Comparison of ENCODE assay signal across 9 cellular contexts in the genomic region with DNA sequence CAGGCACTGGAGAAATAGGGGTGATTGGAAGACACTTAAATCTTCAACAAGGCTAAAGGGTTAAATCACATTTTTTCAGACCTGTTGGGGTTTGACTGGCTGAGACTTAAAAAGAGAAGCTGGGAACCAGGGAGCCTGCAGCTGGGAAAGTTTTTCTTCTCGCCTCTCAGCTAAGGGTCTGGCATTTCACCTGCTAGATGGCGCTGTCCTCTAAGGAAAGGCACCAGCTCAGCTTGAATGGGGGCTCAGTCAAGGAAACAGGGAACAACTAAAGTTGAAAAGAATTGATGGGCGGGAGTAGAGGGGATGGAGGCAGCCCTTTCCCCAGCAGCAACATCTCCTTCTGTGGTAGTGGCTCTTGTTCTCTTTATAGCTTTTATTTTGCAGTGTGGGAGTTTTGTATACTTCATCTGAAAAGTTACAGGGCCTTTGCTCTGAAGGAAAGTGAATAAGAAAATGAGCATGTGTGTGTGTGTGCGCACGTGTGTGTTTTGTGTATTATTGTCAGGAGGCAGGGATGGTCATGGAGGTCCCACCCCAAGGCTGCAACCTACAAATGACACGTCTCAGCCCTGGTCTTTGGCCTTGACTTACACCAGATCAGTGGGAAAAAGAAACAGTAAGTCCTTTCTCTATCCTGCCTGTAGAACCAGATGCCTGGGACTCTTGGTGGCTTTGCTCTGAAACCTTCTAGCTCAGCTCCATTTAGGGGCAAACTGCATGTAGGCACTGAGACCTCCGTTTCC.
A peak's percentile ranks its signal among the peaks of the same experiment; 100 is the strongest.
DNase-seq lines count a peak whose midpoint lies in the region; ATAC-seq and TF ChIP-seq lines count a peak whose summit lies in the region.
"Had no signal": no experiment of that assay in that cellular context is flagged by ENCODE, and none has a peak within 500 bp of the region (broad histone marks: within the 10 kb centered on the region; RNA-seq: fewer than 3 reads in every experiment).

No MANE protein-coding gene starts in this region.

- H3K4me1 ChIP-seq in lower lobe of right lung = peaks cover 15% of the 10 kb centered on the region

- no peak overlapping the region for H3K4me3 Mint-ChIP-seq in activated CD4-positive, alpha-beta T cell treated with anti-CD3 and anti-CD28 coated beads, Interleukin-2, amount 10 ng/mL, durations not matched to agents 7 days and 5 days
- H3K4me3 Mint-ChIP-seq: T-helper 1 cell treated with Interleukin-12 subunit alpha and Interleukin-12 subunit beta and Interleukin-4 antibody, amounts not matched to agents 30 μg/mL and 1 μg/mL, for 36 hours had no signal

- DNase-seq in COLO668 (lab: John Stamatoyannopoulos, UW; ENCODE audit: unreplicated experiment) (peak; percentile 18), NCI-H2171 treated with DMSO at 0.1 percent for 48 hours (lab: John Stamatoyannopoulos, UW) (peak; percentile 70), dorsolateral prefrontal cortex (peak; percentile 29 to 72 (median 65)), lower lobe of right lung (peak; percentile 53)
- peak; percentile 57 for DNase-seq in activated CD4-positive, alpha-beta T cell treated with anti-CD3 and anti-CD28 coated beads, Interleukin-2, amount 10 ng/mL, durations not matched to agents 7 days and 5 days
- peak; percentile 11 for DNase-seq in stimulated activated CD8-positive, alpha-beta memory T cell treated with anti-CD3 and anti-CD28 coated beads, Interleukin-15, amount 100 ng/mL, for 24 hours (ENCODE audit: low read depth)

- H3K4me3 ChIP-seq in dorsolateral prefrontal cortex (no peak overlapping the region), lower lobe of right lung (no peak overlapping the region)

- H3K4me1 Mint-ChIP-seq in activated CD4-positive, alpha-beta T cell treated with anti-CD3 and anti-CD28 coated beads, Interleukin-2, amount 10 ng/mL, durations not matched to agents 7 days and 5 days = no peaks in the 10 kb centered on the region

- no peaks in the 10 kb centered on the region for H3K36me3 ChIP-seq in lower lobe of right lung

- peak; percentile 69 for ATAC-seq in GM21529 (IDR thresholded peaks at IDR 0.05; ENCODE audit: unreplicated experiment)
- peak; percentile 78 to 87 for ATAC-seq in lower lobe of right lung
- ATAC-seq in GM21367 (IDR thresholded peaks at IDR 0.05; ENCODE audit: unreplicated experiment) = no peak

- POLR2A ChIA-PET in activated CD4-positive, alpha-beta T cell treated with anti-CD3 and anti-CD28 coated beads, Interleukin-2, amount 10 ng/mL, durations not matched to agents 7 days and 5 days (lab: Charles Lee) = interaction anchor here (0.9 kb wide), 1 partner anchor 524 kb away, joined by 3 read pairs; no protein-coding TSS in a partner anchor

- CTCF ChIA-PET in activated CD4-positive, alpha-beta T cell treated with anti-CD3 and anti-CD28 coated beads, Interleukin-2, amount 10 ng/mL, durations not matched to agents 7 days and 5 days (lab: Charles Lee) = interaction anchor here (1.1 to 1.2 kb wide), 3 partner anchors 12 to 932 kb away, joined by 3 read pairs; no protein-coding TSS in a partner anchor

- TF ChIP-seq CTCF in dorsolateral prefrontal cortex (IDR thresholded peaks at IDR 0.05 in 54 of 56, conservative IDR thresholded peaks at IDR 0.05 in 2 of 56; ENCODE audit: low read depth in 1 of 56, partially characterized antibody in 56 of 56) (peak; percentile 34 to 86 (median 74)), lower lobe of right lung (IDR thresholded peaks at IDR 0.05) (peak; percentile 83)

- no peak overlapping the region for H3K27ac ChIP-seq in dorsolateral prefrontal cortex
- H3K27ac ChIP-seq in lower lobe of right lung = no peak overlapping the region

- H3K27me3 ChIP-seq in dorsolateral prefrontal cortex (peaks cover 0 to 27% (median 5%) of the 10 kb centered on the region in 45 donors), lower lobe of right lung (ENCODE audit: low read depth) (no peaks in the 10 kb centered on the region)

- H3K27me3 Mint-ChIP-seq in activated CD4-positive, alpha-beta T cell treated with anti-CD3 and anti-CD28 coated beads, Interleukin-2, amount 10 ng/mL, durations not matched to agents 7 days and 5 days = no peaks in the 10 kb centered on the region

- no peaks in the 10 kb centered on the region for H3K36me3 Mint-ChIP-seq in activated CD4-positive, alpha-beta T cell treated with anti-CD3 and anti-CD28 coated beads, Interleukin-2, amount 10 ng/mL, durations not matched to agents 7 days and 5 days (ENCODE audit: low read depth)

- no peaks in the 10 kb centered on the region for H3K9me3 ChIP-seq in lower lobe of right lung

- intact Hi-C loops in dorsolateral prefrontal cortex (cut with DNase I) (loop anchor here (2.0 to 10.0 kb wide), 3 partner anchors 517 to 932 kb away; no protein-coding TSS in a partner anchor), lower lobe of right lung (cut with DNase I) (loop anchor here (10.0 kb wide), 2 partner anchors 520 to 930 kb away; no protein-coding TSS in a partner anchor)

- H3K27ac Mint-ChIP-seq in activated CD4-positive, alpha-beta T cell treated with anti-CD3 and anti-CD28 coated beads, Interleukin-2, amount 10 ng/mL, durations not matched to agents 7 days and 5 days = no peak overlapping the region
- H3K27ac Mint-ChIP-seq: T-helper 1 cell treated with Interleukin-12 subunit alpha and Interleukin-12 subunit beta and Interleukin-4 antibody, amounts not matched to agents 30 μg/mL and 1 μg/mL, for 36 hours had no signal

- H3K9me3 Mint-ChIP-seq in activated CD4-positive, alpha-beta T cell treated with anti-CD3 and anti-CD28 coated beads, Interleukin-2, amount 10 ng/mL, durations not matched to agents 7 days and 5 days = no peaks in the 10 kb centered on the region
- H3K9me3 Mint-ChIP-seq: T-helper 1 cell treated with Interleukin-12 subunit alpha and Interleukin-12 subunit beta and Interleukin-4 antibody, amounts not matched to agents 30 μg/mL and 1 μg/mL, for 36 hours had no signal

Comparison
In these comparisons a context has a peak if more than half of its experiments do, and no peak if none do; other contexts are left out.
1. DNase-seq: peak in every context shown above with its lines; median percentile 70 in NCI-H2171 treated with DMSO at 0.1 percent for 48 hours; 65 in dorsolateral prefrontal cortex; 57 in activated CD4-positive, alpha-beta T cell treated with anti-CD3 and anti-CD28 coated beads, Interleukin-2, amount 10 ng/mL, durations not matched to agents 7 days and 5 days; 53 in lower lobe of right lung; 18 in COLO668; 11 in stimulated activated CD8-positive, alpha-beta memory T cell treated with anti-CD3 and anti-CD28 coated beads, Interleukin-15, amount 100 ng/mL, for 24 hours.